In the genomic region with DNA sequence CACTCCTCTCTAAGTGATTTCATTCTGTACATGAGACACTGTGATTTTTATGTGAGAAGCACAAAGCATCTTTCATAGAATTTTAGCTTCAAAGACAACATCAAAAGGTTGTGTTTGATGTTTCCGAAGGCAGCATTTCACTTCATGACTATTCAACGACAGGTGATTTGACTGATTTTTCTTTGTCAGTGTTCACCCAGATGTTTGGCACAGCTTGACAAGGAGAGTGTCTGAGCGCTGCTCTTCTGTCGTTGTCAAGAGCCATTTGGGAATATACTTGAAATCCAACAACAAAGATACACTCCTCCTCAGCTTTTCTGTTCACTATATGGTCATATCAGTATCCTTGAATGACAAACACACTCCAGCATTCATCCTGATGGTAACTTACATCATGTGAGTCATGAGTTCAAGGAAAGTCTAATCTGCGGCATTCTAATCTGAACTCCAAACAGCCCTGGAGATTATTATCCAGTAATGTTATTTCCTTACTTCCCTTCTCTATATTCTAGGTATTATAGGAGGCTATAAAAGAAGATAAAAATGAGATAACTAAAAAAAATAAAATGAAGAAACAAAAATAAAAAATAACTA, we compare ENCODE assay signal across 13 cellular contexts. TPM values are rescaled to one million over a fixed set of nuclear protein-coding genes. Genes with fewer than 3 reads are reported as not detected.
DNase-seq lines count a peak whose midpoint lies in the region; ATAC-seq and FAIRE-seq lines count a peak whose summit lies in the region.
"Had no signal": no experiment of that assay in that cellular context is flagged by ENCODE, and none has a peak within 500 bp of the region (broad histone marks: within the 10 kb centered on the region; RNA-seq: fewer than 3 reads in every experiment).

No MANE protein-coding gene starts in this region.

- peaks cover 0 to 19% (median 6%) of the 10 kb centered on the region in 8 donors for H3K9me3 Mint-ChIP-seq in CD4-positive, alpha-beta memory T cell

- H3K36me3 Mint-ChIP-seq in CD4-positive, alpha-beta memory T cell: no peaks in the 10 kb centered on the region

- H3K27ac ChIP-seq in CD4-positive, alpha-beta memory T cell (ENCODE audit: low read depth, low read length): no peak overlapping the region
- H3K27ac ChIP-seq: BLaER1 had no signal

- H3K9me3 ChIP-seq in CD4-positive, alpha-beta memory T cell (ENCODE audit: control insufficient read depth in 1 of 2, low read length in 2 of 2): no peaks in the 10 kb centered on the region

- no peaks in the 10 kb centered on the region for H3K27me3 Mint-ChIP-seq in CD4-positive, alpha-beta memory T cell

- H3K4me3 Mint-ChIP-seq in CD4-positive, alpha-beta memory T cell: no peak overlapping the region
- H3K4me3 Mint-ChIP-seq: GM23338, H9 had no signal

- no peaks in the 10 kb centered on the region for H3K27me3 ChIP-seq in CD4-positive, alpha-beta memory T cell (ENCODE audit: insufficient read depth, low read length)
- H3K27me3 ChIP-seq: BLaER1 had no signal

- H3K4me3 ChIP-seq in CD4-positive, alpha-beta memory T cell (ENCODE audit: low read length in 2 of 2): no peak overlapping the region
- H3K4me3 ChIP-seq: BLaER1, GM23338 had no signal

- CTCF ChIA-PET in CD4-positive, alpha-beta memory T cell (lab: Charles Lee; ENCODE audit: partially characterized antibody): no interaction called here

- ATAC-seq in GM21423 (IDR thresholded peaks at IDR 0.05; ENCODE audit: unreplicated experiment): no peak

- peak; percentile 56 for DNase-seq in NCI-H510A treated with DMSO at 0.1 percent for 48 hours (lab: John Stamatoyannopoulos, UW)
- DNase-seq in NCI-H510A (lab: John Stamatoyannopoulos, UW): no peak
- DNase-seq in amniotic epithelial cell (ENCODE audit: low read depth): peak; percentile 55
- DNase-seq in CD4-positive, alpha-beta memory T cell: no peak
- no peak for DNase-seq in NCI-H2081 (lab: John Stamatoyannopoulos, UW)
- DNase-seq in DMS79 (lab: John Stamatoyannopoulos, UW): no peak
- DNase-seq: 8988T, AML-193, H9 had no signal

- no peaks in the 10 kb centered on the region for H3K4me1 Mint-ChIP-seq in CD4-positive, alpha-beta memory T cell
- H3K4me1 Mint-ChIP-seq: GM23338, H9 had no signal

- no peaks in the 10 kb centered on the region for H3K36me3 ChIP-seq in CD4-positive, alpha-beta memory T cell (ENCODE audit: insufficient read depth, low read length)
- H3K36me3 ChIP-seq: BLaER1 had no signal

- intact Hi-C loops in CD4-positive, alpha-beta memory T cell (cut with micrococcal nuclease): no loop called here

- H3K27ac Mint-ChIP-seq in CD4-positive, alpha-beta memory T cell: no peak overlapping the region
- H3K27ac Mint-ChIP-seq: GM23338, H9 had no signal

- FAIRE-seq in islet of Langerhans (lab: Jason Lieb, UNC): peak; percentile 55

- POLR2A ChIA-PET in CD4-positive, alpha-beta memory T cell (lab: Charles Lee; ENCODE audit: partially characterized antibody): no interaction called here

- no peaks in the 10 kb centered on the region for H3K4me1 ChIP-seq in CD4-positive, alpha-beta memory T cell (ENCODE audit: insufficient read depth, low read length)
- H3K4me1 ChIP-seq: BLaER1 had no signal

RNA-seq across cellular contexts. Expression of gene ST6GAL2, which starts 45.9 kb away (rescaled TPM):
- not detected for total RNA-seq in CD4-positive, alpha-beta memory T cell
- polyA plus RNA-seq in CD4-positive, alpha-beta memory T cell: not detected

Comparison
In these comparisons a context has a peak if more than half of its experiments do, and no peak if none do; other contexts are left out.
1. DNase-seq: peak in NCI-H510A treated with DMSO at 0.1 percent for 48 hours (single experiment) and amniotic epithelial cell (single experiment); none in NCI-H510A (single experiment), CD4-positive, alpha-beta memory T cell (0 of 5), NCI-H2081 (0 of 2) and DMS79 (single experiment).